20 cellular contexts compared by ENCODE assay signal in genomic region chr2:190766174-190766572, GRCh38.
DNase-seq lines count a peak whose midpoint lies in the region; ATAC-seq, FAIRE-seq and TF ChIP-seq lines count a peak whose summit lies in the region.
"Had no signal": no experiment of that assay in that cellular context is flagged by ENCODE, and none has a peak within 500 bp of the region (broad histone marks: within the 10 kb centered on the region; RNA-seq: fewer than 3 reads in every experiment).

No MANE protein-coding gene starts in this region.

- POLR2A ChIA-PET in A549 (lab: Yijun Ruan, JAX): no interaction called here
- POLR2A ChIA-PET in PC-3 (lab: Charles Lee; ENCODE audit: unreplicated experiment): no interaction called here

- 87% methylated on average over 3 of the region's 3 CpGs for WGBS in A549 (ENCODE audit: missing lambda C conversion rate)
- WGBS in esophagus muscularis mucosa: 93% methylated on average over 3 of the region's 3 CpGs

- H3K27ac ChIP-seq in A549 (peak overlapping the region in 1 of 2 experiments; percentile 30; a peak in 1 of 6 replicates), PC-3 (ENCODE audit: low read length) (no peak overlapping the region), epithelial cell of prostate (peak overlapping the region; percentile 50), esophagus muscularis mucosa (replicated peaks in 1 of 4) (no peak overlapping the region)
- H3K27ac ChIP-seq: SJCRH30 had no signal

- H3K27me3 Mint-ChIP-seq in mesothelial cell of epicardium (ENCODE audit: low read depth): no peaks in the 10 kb centered on the region
- H3K27me3 Mint-ChIP-seq: CD4-positive, CD25-positive, alpha-beta regulatory T cell had no signal

- H3K9ac ChIP-seq in PC-3 (ENCODE audit: low read length): no peak overlapping the region

- no peaks in the 10 kb centered on the region for H3F3A ChIP-seq in PC-3 (ENCODE audit: low read length, unreplicated experiment)

- CTCF ChIA-PET in A549 (lab: Yijun Ruan, JAX) (interaction anchor here (1.1 to 2.5 kb wide), 2 partner anchors 14 to 16 kb away, joined by 3 to 16 read pairs; no protein-coding TSS in a partner anchor), PC-3 (lab: Charles Lee) (no interaction called here)

- no peak for FAIRE-seq in A549 (lab: Jason Lieb, UNC)
- FAIRE-seq: G401.6 had no signal

- DNase-seq in A549 (ENCODE audit: low read depth in 1 of 2, low spot score in 1 of 2): no peak
- DNase-seq in PC-3: peak; percentile 22
- DNase-seq in epithelial cell of prostate (ENCODE audit: low read depth, low spot score): no peak
- DNase-seq in mesothelial cell of epicardium (ENCODE audit: low spot score in 2 of 2, unreplicated experiment in 2 of 2): no peak
- DNase-seq in NCI-H526 (lab: John Stamatoyannopoulos, UW): no peak
- DNase-seq in esophagus muscularis mucosa (ENCODE audit: extremely low spot score): no peak
- DNase-seq: BE2C; CD4-positive, CD25-positive, alpha-beta regulatory T cell; COR-L47; DMS 273 treated with DMSO at 0.1 percent for 48 hours; DND-41; KG1; NCI-H1417 treated with DMSO at 0.1 percent for 48 hours; NCI-H1930; NCI-H524 had no signal

- H3K9me3 Mint-ChIP-seq in mesothelial cell of epicardium: no peaks in the 10 kb centered on the region
- H3K9me3 Mint-ChIP-seq: CD4-positive, CD25-positive, alpha-beta regulatory T cell had no signal

- ATAC-seq in A549 (peak in 1 of 2 experiments; percentile 17; a peak in 2 of 6 replicates), PC-3 (peak; percentile 9; the same call in 1 of the 2 replicates), GM21529 (IDR thresholded peaks at IDR 0.05; ENCODE audit: unreplicated experiment) (no peak), GM21515 (IDR thresholded peaks at IDR 0.05; ENCODE audit: unreplicated experiment) (no peak)

- no peaks in the 10 kb centered on the region for H4K20me1 ChIP-seq in PC-3 (ENCODE audit: low read length)

- no peak for TF ChIP-seq RAD21 in A549 (conservative IDR thresholded peaks at IDR 0.05 in 1 of 2, IDR thresholded peaks at IDR 0.05 in 1 of 2)

- no peak overlapping the region for H3K4me3 ChIP-seq in A549
- no peak overlapping the region for H3K4me3 ChIP-seq in PC-3 (ENCODE audit: low read length)
- no peak overlapping the region for H3K4me3 ChIP-seq in esophagus muscularis mucosa
- H3K4me3 ChIP-seq: HAP-1, SJCRH30 had no signal

- H3K4me1 ChIP-seq in A549 (peaks cover 28% of the 10 kb centered on the region), PC-3 (ENCODE audit: insufficient read depth, low read length) (peaks cover 30% of the 10 kb centered on the region), esophagus muscularis mucosa (peaks cover 0 to 11% (median 8%) of the 10 kb centered on the region in 4 donors)
- H3K4me1 ChIP-seq: BE2C, HAP-1 had no signal

- no peak for TF ChIP-seq POLR2A in A549 (IDR thresholded peaks at IDR 0.05; ENCODE audit: low read length)
- no peak for TF ChIP-seq POLR2A in esophagus muscularis mucosa (IDR thresholded peaks at IDR 0.05; ENCODE audit: low read depth)

- no peak overlapping the region for H3K4me3 Mint-ChIP-seq in mesothelial cell of epicardium
- H3K4me3 Mint-ChIP-seq: CD4-positive, CD25-positive, alpha-beta regulatory T cell had no signal

- no peaks in the 10 kb centered on the region for H3K9me2 ChIP-seq in PC-3 (replicated peaks; ENCODE audit: low read length)

- no peak for TF ChIP-seq EP300 in A549 (IDR thresholded peaks at IDR 0.05)
- TF ChIP-seq EP300 in esophagus muscularis mucosa (IDR thresholded peaks at IDR 0.05): no peak

- H3K4me2 ChIP-seq in A549 (no peak overlapping the region), PC-3 (ENCODE audit: low read length) (peak overlapping the region; percentile 28)

- H3K79me2 ChIP-seq in PC-3 (ENCODE audit: low read length): no peaks in the 10 kb centered on the region

- peak overlapping the region; percentile 81 for H3K27ac Mint-ChIP-seq in mesothelial cell of epicardium
- H3K27ac Mint-ChIP-seq: CD4-positive, CD25-positive, alpha-beta regulatory T cell had no signal

- H3K36me3 ChIP-seq in PC-3 (ENCODE audit: low read depth, low read length): no peaks in the 10 kb centered on the region
- no peaks in the 10 kb centered on the region for H3K36me3 ChIP-seq in esophagus muscularis mucosa
- H3K36me3 ChIP-seq: BE2C, HAP-1, SJCRH30 had no signal

- intact Hi-C loops in PC-3 (cut with micrococcal nuclease) (loop anchor here (10.0 kb wide), 1 partner anchor 231 kb away; the partner anchor contains the start of gene NEMP2), esophagus muscularis mucosa (cut with DNase I) (no loop called here)

- H3K9me3 ChIP-seq in A549: no peaks in the 10 kb centered on the region
- H3K9me3 ChIP-seq in PC-3 (ENCODE audit: low read length): no peaks in the 10 kb centered on the region
- no peaks in the 10 kb centered on the region for H3K9me3 ChIP-seq in esophagus muscularis mucosa
- H3K9me3 ChIP-seq: BE2C, HAP-1, SJCRH30 had no signal

- BruUV-seq in PC-3 (replicated peaks; lab: Mats Ljungman, UMichigan): no TSS peak

- no peaks in the 10 kb centered on the region for H3K36me3 Mint-ChIP-seq in mesothelial cell of epicardium
- H3K36me3 Mint-ChIP-seq: CD4-positive, CD25-positive, alpha-beta regulatory T cell had no signal

- H3K27me3 ChIP-seq in PC-3 (ENCODE audit: low read length) (no peaks in the 10 kb centered on the region), esophagus muscularis mucosa (no peaks in the 10 kb centered on the region)
- H3K27me3 ChIP-seq: BE2C, SJCRH30 had no signal

- no peak for TF ChIP-seq CTCF in A549 (IDR thresholded peaks at IDR 0.05)
- TF ChIP-seq CTCF in PC-3 (conservative IDR thresholded peaks at IDR 0.05; ENCODE audit: low read depth, low read length): no peak
- TF ChIP-seq CTCF in mesothelial cell of epicardium (IDR thresholded peaks at IDR 0.05; ENCODE audit: unreplicated experiment): no peak
- no peak for TF ChIP-seq CTCF in esophagus muscularis mucosa (IDR thresholded peaks at IDR 0.05)

- peaks cover 41% of the 10 kb centered on the region for H3K4me1 Mint-ChIP-seq in mesothelial cell of epicardium

- no peak overlapping the region for H2AFZ ChIP-seq in PC-3 (ENCODE audit: low read length)

TF ChIP-seq in A549, 52 proteins besides CTCF, POLR2A, EP300 and RAD21:
- TF ChIP-seq FOSL2 (IDR thresholded peaks at IDR 0.05) (no peak), FOSL2 (CRISPR knock-in tag; IDR thresholded peaks at IDR 0.05) (peak; percentile 9; the same call in 1 of the 2 replicates), USF2 (IDR thresholded peaks at IDR 0.05) (no peak)
